ENCODE assay signal across 9 cellular contexts in genomic region chr1:59272507-59272906, GRCh38. TPM values are rescaled to one million over a fixed set of nuclear protein-coding genes. Genes with fewer than 3 reads are reported as not detected.
A peak's percentile ranks its signal among the peaks of the same experiment; 100 is the strongest.
DNase-seq lines count a peak whose midpoint lies in the region; ATAC-seq, FAIRE-seq and TF ChIP-seq lines count a peak whose summit lies in the region.
"Had no signal": no experiment of that assay in that cellular context is flagged by ENCODE, and none has a peak within 500 bp of the region (broad histone marks: within the 10 kb centered on the region; RNA-seq: fewer than 3 reads in every experiment).

No MANE protein-coding gene starts in this region.

- H3K79me2 ChIP-seq in endothelial cell of umbilical vein (ENCODE audit: control insufficient read depth, insufficient read depth, low read length) (no peaks in the 10 kb centered on the region), OCI-LY7 (ENCODE audit: insufficient read depth, low read depth, low read length) (no peaks in the 10 kb centered on the region)

- no peak overlapping the region for H3K27ac Mint-ChIP-seq in activated naive CD4-positive, alpha-beta T cell treated with anti-CD3 and anti-CD28 coated beads, Interleukin-2, amount 50 U/mL, for 72 hours

- no peak for TF ChIP-seq POLR2A in endothelial cell of umbilical vein (IDR thresholded peaks at IDR 0.05; ENCODE audit: low read depth, low read length)

- H3K4me2 ChIP-seq in endothelial cell of umbilical vein (ENCODE audit: insufficient read depth, low read length) (peak overlapping the region; percentile 7), OCI-LY7 (ENCODE audit: low read length) (no peak overlapping the region)

- DNase-seq in activated naive CD4-positive, alpha-beta T cell treated with anti-CD3 and anti-CD28 coated beads, Interleukin-2, amount 50 U/mL, for 72 hours (ENCODE audit: low spot score in 2 of 2): no peak
- no peak for DNase-seq in activated naive CD4-positive, alpha-beta T cell treated with anti-CD3 and anti-CD28 coated beads, Interleukin-2, amount 50 U/mL, for 16 hours
- DNase-seq in endothelial cell of umbilical vein (ENCODE audit: low read depth, low spot score) (peak; percentile 70), OCI-LY7 (ENCODE audit: low spot score) (no peak), NK-92 (lab: John Stamatoyannopoulos, UW; ENCODE audit: unreplicated experiment) (no peak)
- no peak for DNase-seq in activated effector memory CD4-positive, alpha-beta T cell treated with anti-CD3 and anti-CD28 coated beads, Interleukin-2, amount 50 U/mL, for 16 hours

- H3K27me3 ChIP-seq in endothelial cell of umbilical vein (ENCODE audit: control insufficient read depth in 2 of 2, insufficient read depth in 2 of 2, low read length in 2 of 2): no peaks in the 10 kb centered on the region
- no peaks in the 10 kb centered on the region for H3K27me3 ChIP-seq in subcutaneous abdominal adipose tissue (ENCODE audit: control insufficient read depth in 5 of 5, insufficient read depth in 4 of 5, low read length in 5 of 5)

- peaks cover 0 to 6% of the 10 kb centered on the region in 2 donors for H3K36me3 Mint-ChIP-seq in activated naive CD4-positive, alpha-beta T cell treated with anti-CD3 and anti-CD28 coated beads, Interleukin-2, amount 50 U/mL, for 72 hours

- dilution Hi-C loops in endothelial cell of umbilical vein (cut with MboI; ENCODE audit: extremely low pct_ligation_motif_present, low sequenced_read_pairs): no loop called here

- H4K20me1 ChIP-seq in endothelial cell of umbilical vein (replicated peaks; ENCODE audit: control insufficient read depth, extremely low read depth, insufficient read depth, low read length): no peaks in the 10 kb centered on the region
- H4K20me1 ChIP-seq in OCI-LY7 (ENCODE audit: insufficient read depth, low read length): no peaks in the 10 kb centered on the region

- peak; percentile 14 to 86 for ATAC-seq in activated naive CD4-positive, alpha-beta T cell treated with anti-CD3 and anti-CD28 coated beads, Interleukin-2, amount 50 U/mL, for 72 hours
- peak; percentile 45 for ATAC-seq in HG03175 (IDR thresholded peaks at IDR 0.05; ENCODE audit: unreplicated experiment)

- no peaks in the 10 kb centered on the region for H3K9me2 ChIP-seq in OCI-LY7 (ENCODE audit: insufficient read depth, low read length)

- TF ChIP-seq CTCF in endothelial cell of umbilical vein (IDR thresholded peaks at IDR 0.05; ENCODE audit: extremely low read depth in 1 of 2, insufficient read depth in 1 of 2, low read depth in 1 of 2, low read length in 2 of 2) (no peak), OCI-LY7 (conservative IDR thresholded peaks at IDR 0.05; ENCODE audit: low read length) (no peak)

- POLR2A ChIA-PET in endothelial cell of umbilical vein (lab: Charles Lee) (no interaction called here), OCI-LY7 (lab: Charles Lee) (no interaction called here)

- H3K9ac ChIP-seq in endothelial cell of umbilical vein (replicated peaks; ENCODE audit: extremely low read depth, insufficient read depth, low read length) (no peak overlapping the region), subcutaneous abdominal adipose tissue (ENCODE audit: low read length in 5 of 5) (no peak overlapping the region)

- H3K36me3 ChIP-seq in endothelial cell of umbilical vein (ENCODE audit: control insufficient read depth in 2 of 2, extremely low read depth in 1 of 2, insufficient read depth in 2 of 2, low read length in 2 of 2): no peaks in the 10 kb centered on the region
- H3K36me3 ChIP-seq in subcutaneous abdominal adipose tissue (ENCODE audit: control insufficient read depth in 5 of 5, insufficient read depth in 5 of 5, low read length in 5 of 5): no peaks in the 10 kb centered on the region
- H3K36me3 ChIP-seq in OCI-LY7 (ENCODE audit: insufficient read depth, low read length): no peaks in the 10 kb centered on the region

- H3K9me3 ChIP-seq in endothelial cell of umbilical vein (replicated peaks; ENCODE audit: control insufficient read depth, insufficient read depth, low read length) (no peaks in the 10 kb centered on the region), subcutaneous abdominal adipose tissue (ENCODE audit: control insufficient read depth in 5 of 5, low read length in 5 of 5) (peaks cover 0 to 4% (median 0%) of the 10 kb centered on the region in 5 donors), OCI-LY7 (ENCODE audit: low read length) (no peaks in the 10 kb centered on the region)

- H2AFZ ChIP-seq in endothelial cell of umbilical vein (ENCODE audit: low read depth, low read length) (peak overlapping the region; percentile 50), OCI-LY7 (ENCODE audit: low read length) (no peak overlapping the region)

- H3K9me1 ChIP-seq in endothelial cell of umbilical vein (replicated peaks; ENCODE audit: control insufficient read depth, extremely low read depth, insufficient read depth, low read length): no peaks in the 10 kb centered on the region

- peak; percentile 55 for FAIRE-seq in endothelial cell of umbilical vein (lab: Jason Lieb, UNC)

- CTCF ChIA-PET in endothelial cell of umbilical vein (lab: Charles Lee): interaction anchor here (1.1 to 1.2 kb wide), 3 partner anchors 13 to 120 kb away, joined by 3 to 5 read pairs (median 3); no protein-coding TSS in a partner anchor
- CTCF ChIA-PET in OCI-LY7 (lab: Charles Lee; ENCODE audit: unreplicated experiment): no interaction called here

- H3K4me1 ChIP-seq in endothelial cell of umbilical vein (ENCODE audit: control insufficient read depth, extremely low read depth, insufficient read depth, low read length) (peaks cover 28% of the 10 kb centered on the region), subcutaneous abdominal adipose tissue (ENCODE audit: control insufficient read depth in 5 of 5, insufficient read depth in 5 of 5, low read length in 5 of 5) (peaks cover 6 to 20% (median 10%) of the 10 kb centered on the region in 5 donors), OCI-LY7 (ENCODE audit: insufficient read depth, low read length, poor library complexity, severe bottlenecking) (no peaks in the 10 kb centered on the region)

- peak overlapping the region; percentile 0 for H3K27ac ChIP-seq in endothelial cell of umbilical vein (ENCODE audit: insufficient read depth, low read depth, low read length)
- peak overlapping the region; percentile 28 for H3K27ac ChIP-seq in subcutaneous abdominal adipose tissue (ENCODE audit: low read depth, low read length)
- no peak overlapping the region for H3K27ac ChIP-seq in OCI-LY7 (ENCODE audit: low read depth, low read length, poor library complexity, severe bottlenecking)
- H3K27ac ChIP-seq: C4-2B had no signal

- H3K4me3 ChIP-seq in endothelial cell of umbilical vein (replicated peaks in 1 of 3; ENCODE audit: insufficient read depth in 1 of 3, low read depth in 1 of 3, low read length in 3 of 3): no peak overlapping the region
- H3K4me3 ChIP-seq in subcutaneous abdominal adipose tissue (ENCODE audit: low read depth in 1 of 5, low read length in 5 of 5): no peak overlapping the region
- H3K4me3 ChIP-seq in OCI-LY7 (ENCODE audit: low read depth, low read length, poor library complexity, severe bottlenecking): no peak overlapping the region

- intact Hi-C loops in endothelial cell of umbilical vein (cut with micrococcal nuclease): no loop called here
- intact Hi-C loops in OCI-LY7 (cut with micrococcal nuclease; ENCODE audit: unreplicated experiment): no loop called here

- H3K9me3 Mint-ChIP-seq in activated naive CD4-positive, alpha-beta T cell treated with anti-CD3 and anti-CD28 coated beads, Interleukin-2, amount 50 U/mL, for 72 hours: no peaks in the 10 kb centered on the region

- no TSS peak for BruUV-seq in endothelial cell of umbilical vein (replicated peaks; lab: Mats Ljungman, UMichigan)
- BruUV-seq in OCI-LY7 (replicated peaks; lab: Mats Ljungman, UMichigan): no TSS peak

TF ChIP-seq in endothelial cell of umbilical vein, 7 proteins besides CTCF, POLR2A, EP300 and RAD21:
- TF ChIP-seq FOS (IDR thresholded peaks at IDR 0.05; ENCODE audit: borderline replicate concordance, insufficient read depth, low read length) (peak; percentile 66), JUN (IDR thresholded peaks at IDR 0.05; ENCODE audit: borderline replicate concordance, insufficient read depth, insufficient read length, low read depth) (no peak), MAX (IDR thresholded peaks at IDR 0.05; ENCODE audit: insufficient read depth, insufficient read length) (no peak), POLR2AphosphoS5 (IDR thresholded peaks at IDR 0.05; ENCODE audit: insufficient read depth, low read depth, low read length) (peak; percentile 25), GATA2 (IDR thresholded peaks at IDR 0.05; ENCODE audit: insufficient read depth, insufficient read length, low read depth, low read length) (no peak), MYC (IDR thresholded peaks at IDR 0.05; ENCODE audit: low read depth, low read length) (no peak), EZH2 (IDR thresholded peaks at IDR 0.05; ENCODE audit: borderline replicate concordance, low read depth, low read length, severe bottlenecking) (no peak)

RNA-seq across cellular contexts. Expression of gene FGGY, which starts 24.4 kb away (rescaled TPM):
- total RNA-seq in activated naive CD4-positive, alpha-beta T cell treated with anti-CD3 and anti-CD28 coated beads, Interleukin-2, amount 50 U/mL, for 72 hours: 10 to 100 TPM; 15.0 to 17.0 TPM
- total RNA-seq in endothelial cell of umbilical vein (5.6 and 8.3 TPM in 2 replicates), OCI-LY7 (2022) (4.5 and 4.9 TPM in 2 replicates)
- 4.8 and 6.4 TPM in 2 replicates for polyA plus RNA-seq in endothelial cell of umbilical vein
- 4.6 and 5.4 TPM in 2 replicates for polyA plus RNA-seq in endothelial cell of umbilical vein (2011; cell fraction: cytosol; rRNA removed)
- polyA plus RNA-seq in endothelial cell of umbilical vein (2011; cell fraction: nucleus; rRNA removed): 7.8 and 7.9 TPM in 2 replicates
- polyA plus RNA-seq in endothelial cell of umbilical vein (2012): 2.7 and 4.0 TPM in 2 replicates
- 18.0 and 20.4 TPM in 2 replicates for polyA minus RNA-seq in endothelial cell of umbilical vein
- polyA minus RNA-seq in endothelial cell of umbilical vein (2011; cell fraction: cytosol; rRNA and poly(A)+ RNA removed): 8.5 TPM
- 23.9 and 31.1 TPM in 2 replicates for polyA minus RNA-seq in endothelial cell of umbilical vein (2011; cell fraction: nucleus; rRNA and poly(A)+ RNA removed)
- 0.18 and 0.63 TPM in 2 replicates for total RNA-seq in OCI-LY7 (2014; rRNA removed; shearing (Covaris generic))
